ENCODE assay signal across 8 cellular contexts in the genomic region with DNA sequence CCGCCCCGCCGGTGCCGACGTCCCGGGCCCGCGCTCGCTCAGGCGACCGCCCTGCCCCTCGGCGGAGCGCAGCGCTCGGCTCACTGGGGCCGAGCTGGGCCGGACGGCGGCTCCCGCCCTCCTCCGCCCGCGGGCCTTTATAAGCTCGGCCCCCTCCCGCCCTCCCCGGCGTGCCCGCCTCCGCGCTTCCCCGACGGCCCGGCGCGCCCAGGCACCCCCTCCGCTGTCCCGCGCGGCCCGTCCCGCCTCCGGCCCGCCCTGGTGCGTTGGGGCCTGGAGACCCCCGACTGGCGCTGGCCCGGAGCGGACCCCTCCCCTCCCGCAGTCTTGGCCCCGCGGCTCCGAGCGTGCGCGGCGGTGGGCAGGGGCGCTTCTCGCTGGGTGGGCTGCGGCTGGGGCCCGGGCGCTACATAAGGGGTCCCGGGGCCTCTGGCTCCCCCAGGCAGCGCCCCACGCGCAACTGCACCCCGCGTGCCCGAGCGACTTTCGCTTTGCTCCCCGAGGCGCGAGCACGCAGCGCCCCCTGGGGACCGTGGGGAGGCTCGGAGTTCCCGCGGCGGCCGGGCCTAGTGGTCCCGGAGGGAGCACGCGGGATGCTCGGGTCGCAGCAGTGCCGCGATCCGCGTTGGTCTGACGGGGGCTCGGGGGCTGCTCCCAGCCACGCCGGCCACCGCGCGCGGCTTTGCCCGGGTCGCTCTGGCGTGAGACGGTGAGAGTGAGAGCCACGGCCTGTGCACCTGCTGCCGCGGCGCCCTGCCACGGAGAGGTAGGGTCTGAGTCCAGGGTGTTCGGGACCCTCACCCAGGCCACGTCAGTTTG. TPM values are rescaled to one million over a fixed set of nuclear protein-coding genes. Genes with fewer than 3 reads are reported as not detected.
DNase-seq lines count a peak whose midpoint lies in the region; ATAC-seq, FAIRE-seq and TF ChIP-seq lines count a peak whose summit lies in the region.

A gene with protein sequence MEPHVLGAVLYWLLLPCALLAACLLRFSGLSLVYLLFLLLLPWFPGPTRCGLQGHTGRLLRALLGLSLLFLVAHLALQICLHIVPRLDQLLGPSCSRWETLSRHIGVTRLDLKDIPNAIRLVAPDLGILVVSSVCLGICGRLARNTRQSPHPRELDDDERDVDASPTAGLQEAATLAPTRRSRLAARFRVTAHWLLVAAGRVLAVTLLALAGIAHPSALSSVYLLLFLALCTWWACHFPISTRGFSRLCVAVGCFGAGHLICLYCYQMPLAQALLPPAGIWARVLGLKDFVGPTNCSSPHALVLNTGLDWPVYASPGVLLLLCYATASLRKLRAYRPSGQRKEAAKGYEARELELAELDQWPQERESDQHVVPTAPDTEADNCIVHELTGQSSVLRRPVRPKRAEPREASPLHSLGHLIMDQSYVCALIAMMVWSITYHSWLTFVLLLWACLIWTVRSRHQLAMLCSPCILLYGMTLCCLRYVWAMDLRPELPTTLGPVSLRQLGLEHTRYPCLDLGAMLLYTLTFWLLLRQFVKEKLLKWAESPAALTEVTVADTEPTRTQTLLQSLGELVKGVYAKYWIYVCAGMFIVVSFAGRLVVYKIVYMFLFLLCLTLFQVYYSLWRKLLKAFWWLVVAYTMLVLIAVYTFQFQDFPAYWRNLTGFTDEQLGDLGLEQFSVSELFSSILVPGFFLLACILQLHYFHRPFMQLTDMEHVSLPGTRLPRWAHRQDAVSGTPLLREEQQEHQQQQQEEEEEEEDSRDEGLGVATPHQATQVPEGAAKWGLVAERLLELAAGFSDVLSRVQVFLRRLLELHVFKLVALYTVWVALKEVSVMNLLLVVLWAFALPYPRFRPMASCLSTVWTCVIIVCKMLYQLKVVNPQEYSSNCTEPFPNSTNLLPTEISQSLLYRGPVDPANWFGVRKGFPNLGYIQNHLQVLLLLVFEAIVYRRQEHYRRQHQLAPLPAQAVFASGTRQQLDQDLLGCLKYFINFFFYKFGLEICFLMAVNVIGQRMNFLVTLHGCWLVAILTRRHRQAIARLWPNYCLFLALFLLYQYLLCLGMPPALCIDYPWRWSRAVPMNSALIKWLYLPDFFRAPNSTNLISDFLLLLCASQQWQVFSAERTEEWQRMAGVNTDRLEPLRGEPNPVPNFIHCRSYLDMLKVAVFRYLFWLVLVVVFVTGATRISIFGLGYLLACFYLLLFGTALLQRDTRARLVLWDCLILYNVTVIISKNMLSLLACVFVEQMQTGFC (N-terminal part only) (minus strand): TSS at position 115 of the 819 bp plus-strand sequence. CDS start 256 bp downstream, outside the sequence.

- ATAC-seq in Right ventricle myocardium inferior = peak; percentile 62

- peak within 1 kb of the TSS; percentile 83 for H3K27ac Mint-ChIP-seq in activated naive CD4-positive, alpha-beta T cell treated with anti-CD3 and anti-CD28 coated beads, Interleukin-2, amount 50 U/mL, for 24 hours

- DNase-seq in C1 segment of cervical spinal cord (lab: John Stamatoyannopoulos, UW) (peak in 10 of 14 donors; percentile 29 to 82 (median 58)), H54 (ENCODE audit: insufficient read length, low spot score) (no peak), SJCRH30 (no peak), Right ventricle myocardium inferior (ENCODE audit: missing footprints) (peak; percentile 91), ovary (peak; percentile 73 to 88 (median 85)), ureter (ENCODE audit: low spot score) (peak; percentile 81), NCI-H2081 treated with DMSO at 0.1 percent for 48 hours (lab: John Stamatoyannopoulos, UW) (no peak)

- TF ChIP-seq POLR2A in H54 (IDR thresholded peaks at IDR 0.05; ENCODE audit: low read depth, low read length) (peak; percentile 97), ovary (IDR thresholded peaks at IDR 0.05) (no peak)

- TF ChIP-seq CTCF in ovary (IDR thresholded peaks at IDR 0.05) = peak; percentile 87 to 97 (median 94)

- intact Hi-C loops in Right ventricle myocardium inferior (cut with DNase I) = loop anchor here (1.0 to 2.0 kb wide), 2 partner anchors 41 to 48 kb away; no protein-coding TSS in a partner anchor
- intact Hi-C loops in ovary (cut with DNase I) = loop anchor here in 2 of 4 donors (2.0 kb wide), 2 partner anchors 41 to 43 kb away; no protein-coding TSS in a partner anchor

- H3K4me3 ChIP-seq in SJCRH30 (peak within 1 kb of the TSS; percentile 58), ovary (peak within 1 kb of the TSS; percentile 74)

- no peaks in the 10 kb centered on the region for H3K27me3 Mint-ChIP-seq in activated naive CD4-positive, alpha-beta T cell treated with anti-CD3 and anti-CD28 coated beads, Interleukin-2, amount 50 U/mL, for 24 hours

- H3K36me3 ChIP-seq in SJCRH30 (no peaks in the 10 kb centered on the region), ovary (no peaks in the 10 kb centered on the region)

- peaks cover 44% of the 10 kb centered on the region for H3K4me1 Mint-ChIP-seq in activated naive CD4-positive, alpha-beta T cell treated with anti-CD3 and anti-CD28 coated beads, Interleukin-2, amount 50 U/mL, for 24 hours

- H3K4me1 ChIP-seq in SJCRH30 = peaks cover 8% of the 10 kb centered on the region
- H3K4me1 ChIP-seq in ovary (ENCODE audit: insufficient read depth) = peaks cover 15% of the 10 kb centered on the region

- peak within 1 kb of the TSS; percentile 82 for H3K4me3 Mint-ChIP-seq in activated naive CD4-positive, alpha-beta T cell treated with anti-CD3 and anti-CD28 coated beads, Interleukin-2, amount 50 U/mL, for 24 hours

- no peaks in the 10 kb centered on the region for H3K36me3 Mint-ChIP-seq in activated naive CD4-positive, alpha-beta T cell treated with anti-CD3 and anti-CD28 coated beads, Interleukin-2, amount 50 U/mL, for 24 hours

- no peaks in the 10 kb centered on the region for H3K9me3 Mint-ChIP-seq in activated naive CD4-positive, alpha-beta T cell treated with anti-CD3 and anti-CD28 coated beads, Interleukin-2, amount 50 U/mL, for 24 hours

- H3K27me3 ChIP-seq in SJCRH30 (no peaks in the 10 kb centered on the region), ovary (no peaks in the 10 kb centered on the region)

- FAIRE-seq in H54 (lab: Jason Lieb, UNC) = no peak

- H3K27ac ChIP-seq in SJCRH30 (no peak within 1 kb of the TSS), ovary (peak within 1 kb of the TSS; percentile 67 to 75)

- WGBS in ovary, 3 donors = 2 to 4% (median 4%) methylated on average over 60 to 109 of the region's 110 CpGs

- no peak for TF ChIP-seq EP300 in ovary (IDR thresholded peaks at IDR 0.05)

- no peaks in the 10 kb centered on the region for H3K9me3 ChIP-seq in SJCRH30 (replicated peaks)
- H3K9me3 ChIP-seq in ovary = no peaks in the 10 kb centered on the region

RNA-seq across cellular contexts. Expression of the gene that starts here (rescaled TPM):
- 23.8 and 28.1 TPM in 2 replicates for total RNA-seq in SJCRH30 (2014; rRNA removed; shearing (Covaris generic))
- 18.1 TPM for total RNA-seq in Right ventricle myocardium inferior
- 10 to 100 TPM; 27.8 to 93.5 (median 49.1) TPM for total RNA-seq in ovary
- 10 to 100 TPM; 13.0 to 62.1 TPM for polyA plus RNA-seq in ovary
- total RNA-seq in ureter = 144 TPM

Comparison
In these comparisons a context has a peak if more than half of its experiments do, and no peak if none do; other contexts are left out.
1. DNase-seq: peak in C1 segment of cervical spinal cord (10 of 14), Right ventricle myocardium inferior (single experiment), ovary (5 of 5) and ureter (single experiment); none in H54 (single experiment), SJCRH30 (0 of 2) and NCI-H2081 treated with DMSO at 0.1 percent for 48 hours (single experiment).